1 cellular context compared by ENCODE assay signal in the genomic region with DNA sequence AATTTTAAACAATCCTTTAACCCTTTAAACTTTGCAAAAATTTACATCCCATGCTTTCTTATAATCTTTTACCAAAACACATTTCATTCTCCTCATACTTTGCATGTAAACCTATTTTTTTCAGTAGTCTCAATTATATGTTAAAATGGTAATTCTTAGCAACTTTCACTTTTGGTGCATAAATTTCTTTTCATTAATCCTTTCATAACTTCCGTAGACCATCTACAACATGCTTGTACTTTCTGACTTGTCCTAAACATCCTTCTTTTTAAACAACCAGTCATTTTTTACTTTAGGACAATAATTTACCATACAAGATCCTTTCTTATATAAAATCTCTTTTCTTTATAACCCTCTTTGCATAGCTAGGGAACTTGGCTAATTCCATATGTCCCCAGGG.
A peak's percentile ranks its signal among the peaks of the same experiment; 100 is the strongest.
TF ChIP-seq lines count a peak whose summit lies in the region.

No MANE protein-coding gene starts in this region.

TF ChIP-seq in HEK293, 187 proteins besides CTCF, POLR2A, EP300 and RAD21 (continued from another document and continues in another):
- TF ChIP-seq ZNF398 (tag by site-specific recombination; IDR thresholded peaks at IDR 0.05) (no peak), TRIM28 (IDR thresholded peaks at IDR 0.05; ENCODE audit: borderline replicate concordance, low read length) (peak; percentile 97), ZNF473 (tag by site-specific recombination; IDR thresholded peaks at IDR 0.05) (no peak), ZNF514 (tag by site-specific recombination; IDR thresholded peaks at IDR 0.05) (no peak), KLF1 (tag by site-specific recombination; IDR thresholded peaks at IDR 0.05) (no peak), ZNF626 (tag by site-specific recombination; IDR thresholded peaks at IDR 0.05) (peak; percentile 85), ZBTB48 (tag by site-specific recombination; IDR thresholded peaks at IDR 0.05) (no peak), ZNF16 (tag by site-specific recombination; IDR thresholded peaks at IDR 0.05; ENCODE audit: low read depth) (no peak), SALL2 (tag by site-specific recombination; IDR thresholded peaks at IDR 0.05; ENCODE audit: borderline replicate concordance) (no peak), ZNF423 (tag by site-specific recombination; IDR thresholded peaks at IDR 0.05) (no peak), ZNF596 (tag by site-specific recombination; IDR thresholded peaks at IDR 0.05) (no peak), ZNF26 (tag by site-specific recombination; IDR thresholded peaks at IDR 0.05) (0 out of 2 replicates have a peak, but pooled peaks have one; percentile 45), ZNF529 (tag by site-specific recombination; IDR thresholded peaks at IDR 0.05; ENCODE audit: insufficient replicate concordance) (no peak), ZBTB21 (tag by site-specific recombination; IDR thresholded peaks at IDR 0.05) (no peak), ZNF155 (tag by site-specific recombination; IDR thresholded peaks at IDR 0.05) (no peak), ZNF610 (tag by site-specific recombination; IDR thresholded peaks at IDR 0.05; ENCODE audit: borderline replicate concordance) (peak; percentile 65; the same call in 1 of the 2 replicates), ZNF2 (tag by site-specific recombination; IDR thresholded peaks at IDR 0.05) (no peak), ZNF510 (tag by site-specific recombination; IDR thresholded peaks at IDR 0.05; ENCODE audit: insufficient replicate concordance) (peak; percentile 54), ZBTB20 (tag by site-specific recombination; IDR thresholded peaks at IDR 0.05) (no peak), ZNF146 (tag by site-specific recombination; IDR thresholded peaks at IDR 0.05) (no peak), MEIS1 (CRISPR knock-in tag; IDR thresholded peaks at IDR 0.05; ENCODE audit: borderline replicate concordance) (no peak), PRDM1 (tag by site-specific recombination; IDR thresholded peaks at IDR 0.05) (peak; percentile 66; the same call in 1 of the 2 replicates), INSM2 (tag by site-specific recombination; IDR thresholded peaks at IDR 0.05) (no peak), ZNF37A (tag by site-specific recombination; IDR thresholded peaks at IDR 0.05) (no peak), IKZF3 (tag by site-specific recombination; IDR thresholded peaks at IDR 0.05) (no peak), ZFHX2 (tag by site-specific recombination; conservative IDR thresholded peaks at IDR 0.05) (no peak), ZNF184 (tag by site-specific recombination; IDR thresholded peaks at IDR 0.05) (0 out of 2 replicates have a peak, but pooled peaks have one; percentile 26)
- TF ChIP-seq, protein P1, sequence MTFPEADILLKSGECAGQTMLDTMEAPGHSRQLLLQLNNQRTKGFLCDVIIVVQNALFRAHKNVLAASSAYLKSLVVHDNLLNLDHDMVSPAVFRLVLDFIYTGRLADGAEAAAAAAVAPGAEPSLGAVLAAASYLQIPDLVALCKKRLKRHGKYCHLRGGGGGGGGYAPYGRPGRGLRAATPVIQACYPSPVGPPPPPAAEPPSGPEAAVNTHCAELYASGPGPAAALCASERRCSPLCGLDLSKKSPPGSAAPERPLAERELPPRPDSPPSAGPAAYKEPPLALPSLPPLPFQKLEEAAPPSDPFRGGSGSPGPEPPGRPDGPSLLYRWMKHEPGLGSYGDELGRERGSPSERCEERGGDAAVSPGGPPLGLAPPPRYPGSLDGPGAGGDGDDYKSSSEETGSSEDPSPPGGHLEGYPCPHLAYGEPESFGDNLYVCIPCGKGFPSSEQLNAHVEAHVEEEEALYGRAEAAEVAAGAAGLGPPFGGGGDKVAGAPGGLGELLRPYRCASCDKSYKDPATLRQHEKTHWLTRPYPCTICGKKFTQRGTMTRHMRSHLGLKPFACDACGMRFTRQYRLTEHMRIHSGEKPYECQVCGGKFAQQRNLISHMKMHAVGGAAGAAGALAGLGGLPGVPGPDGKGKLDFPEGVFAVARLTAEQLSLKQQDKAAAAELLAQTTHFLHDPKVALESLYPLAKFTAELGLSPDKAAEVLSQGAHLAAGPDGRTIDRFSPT (tag by site-specific recombination; IDR thresholded peaks at IDR 0.05) = no peak
- TF ChIP-seq, protein P2, sequence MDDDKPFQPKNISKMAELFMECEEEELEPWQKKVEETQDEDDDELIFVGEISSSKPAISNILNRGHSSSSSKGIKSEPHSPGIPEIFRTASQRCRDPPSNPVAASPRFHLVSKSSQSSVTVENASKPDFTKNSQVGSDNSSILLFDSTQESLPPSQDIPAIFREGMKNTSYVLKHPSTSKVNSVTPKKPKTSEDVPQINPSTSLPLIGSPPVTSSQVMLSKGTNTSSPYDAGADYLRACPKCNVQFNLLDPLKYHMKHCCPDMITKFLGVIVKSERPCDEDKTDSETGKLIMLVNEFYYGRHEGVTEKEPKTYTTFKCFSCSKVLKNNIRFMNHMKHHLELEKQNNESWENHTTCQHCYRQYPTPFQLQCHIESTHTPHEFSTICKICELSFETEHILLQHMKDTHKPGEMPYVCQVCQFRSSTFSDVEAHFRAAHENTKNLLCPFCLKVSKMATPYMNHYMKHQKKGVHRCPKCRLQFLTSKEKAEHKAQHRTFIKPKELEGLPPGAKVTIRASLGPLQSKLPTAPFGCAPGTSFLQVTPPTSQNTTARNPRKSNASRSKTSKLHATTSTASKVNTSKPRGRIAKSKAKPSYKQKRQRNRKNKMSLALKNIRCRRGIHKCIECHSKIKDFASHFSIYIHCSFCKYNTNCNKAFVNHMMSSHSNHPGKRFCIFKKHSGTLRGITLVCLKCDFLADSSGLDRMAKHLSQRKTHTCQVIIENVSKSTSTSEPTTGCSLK (tag by site-specific recombination; IDR thresholded peaks at IDR 0.05) = no peak
- TF ChIP-seq, protein P3, sequence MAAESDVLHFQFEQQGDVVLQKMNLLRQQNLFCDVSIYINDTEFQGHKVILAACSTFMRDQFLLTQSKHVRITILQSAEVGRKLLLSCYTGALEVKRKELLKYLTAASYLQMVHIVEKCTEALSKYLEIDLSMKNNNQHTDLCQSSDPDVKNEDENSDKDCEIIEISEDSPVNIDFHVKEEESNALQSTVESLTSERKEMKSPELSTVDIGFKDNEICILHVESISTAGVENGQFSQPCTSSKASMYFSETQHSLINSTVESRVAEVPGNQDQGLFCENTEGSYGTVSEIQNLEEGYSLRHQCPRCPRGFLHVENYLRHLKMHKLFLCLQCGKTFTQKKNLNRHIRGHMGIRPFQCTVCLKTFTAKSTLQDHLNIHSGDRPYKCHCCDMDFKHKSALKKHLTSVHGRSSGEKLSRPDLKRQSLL (tag by site-specific recombination; IDR thresholded peaks at IDR 0.05) = no peak
- TF ChIP-seq, protein P4, sequence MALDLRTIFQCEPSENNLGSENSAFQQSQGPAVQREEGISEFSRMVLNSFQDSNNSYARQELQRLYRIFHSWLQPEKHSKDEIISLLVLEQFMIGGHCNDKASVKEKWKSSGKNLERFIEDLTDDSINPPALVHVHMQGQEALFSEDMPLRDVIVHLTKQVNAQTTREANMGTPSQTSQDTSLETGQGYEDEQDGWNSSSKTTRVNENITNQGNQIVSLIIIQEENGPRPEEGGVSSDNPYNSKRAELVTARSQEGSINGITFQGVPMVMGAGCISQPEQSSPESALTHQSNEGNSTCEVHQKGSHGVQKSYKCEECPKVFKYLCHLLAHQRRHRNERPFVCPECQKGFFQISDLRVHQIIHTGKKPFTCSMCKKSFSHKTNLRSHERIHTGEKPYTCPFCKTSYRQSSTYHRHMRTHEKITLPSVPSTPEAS (tag by site-specific recombination; IDR thresholded peaks at IDR 0.05) = no peak
- TF ChIP-seq, protein P5, sequence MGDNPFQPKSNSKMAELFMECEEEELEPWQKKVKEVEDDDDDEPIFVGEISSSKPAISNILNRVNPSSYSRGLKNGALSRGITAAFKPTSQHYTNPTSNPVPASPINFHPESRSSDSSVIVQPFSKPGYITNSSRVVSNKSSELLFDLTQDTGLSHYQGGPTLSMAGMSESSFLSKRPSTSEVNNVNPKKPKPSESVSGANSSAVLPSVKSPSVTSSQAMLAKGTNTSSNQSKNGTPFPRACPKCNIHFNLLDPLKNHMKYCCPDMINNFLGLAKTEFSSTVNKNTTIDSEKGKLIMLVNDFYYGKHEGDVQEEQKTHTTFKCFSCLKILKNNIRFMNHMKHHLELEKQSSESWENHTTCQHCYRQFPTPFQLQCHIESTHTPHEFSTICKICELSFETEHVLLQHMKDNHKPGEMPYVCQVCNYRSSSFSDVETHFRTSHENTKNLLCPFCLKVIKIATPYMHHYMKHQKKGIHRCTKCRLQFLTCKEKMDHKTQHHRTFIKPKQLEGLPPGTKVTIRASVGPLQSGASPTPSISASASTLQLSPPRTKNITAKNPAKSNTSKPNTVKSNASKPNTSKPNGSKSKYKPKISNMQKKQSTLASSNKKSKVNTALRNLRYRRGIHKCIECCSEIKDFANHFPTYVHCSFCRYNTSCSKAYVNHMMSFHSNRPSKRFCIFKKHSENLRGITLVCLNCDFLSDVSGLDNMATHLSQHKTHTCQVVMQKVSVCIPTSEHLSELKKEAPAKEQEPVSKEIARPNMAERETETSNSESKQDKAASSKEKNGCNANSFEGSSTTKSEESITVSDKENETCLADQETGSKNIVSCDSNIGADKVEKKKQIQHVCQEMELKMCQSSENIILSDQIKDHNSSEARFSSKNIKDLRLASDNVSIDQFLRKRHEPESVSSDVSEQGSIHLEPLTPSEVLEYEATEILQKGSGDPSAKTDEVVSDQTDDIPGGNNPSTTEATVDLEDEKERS (tag by site-specific recombination; IDR thresholded peaks at IDR 0.05) = 0 out of 2 replicates have a peak, but pooled peaks have one; percentile 62
- TF ChIP-seq, protein P6, sequence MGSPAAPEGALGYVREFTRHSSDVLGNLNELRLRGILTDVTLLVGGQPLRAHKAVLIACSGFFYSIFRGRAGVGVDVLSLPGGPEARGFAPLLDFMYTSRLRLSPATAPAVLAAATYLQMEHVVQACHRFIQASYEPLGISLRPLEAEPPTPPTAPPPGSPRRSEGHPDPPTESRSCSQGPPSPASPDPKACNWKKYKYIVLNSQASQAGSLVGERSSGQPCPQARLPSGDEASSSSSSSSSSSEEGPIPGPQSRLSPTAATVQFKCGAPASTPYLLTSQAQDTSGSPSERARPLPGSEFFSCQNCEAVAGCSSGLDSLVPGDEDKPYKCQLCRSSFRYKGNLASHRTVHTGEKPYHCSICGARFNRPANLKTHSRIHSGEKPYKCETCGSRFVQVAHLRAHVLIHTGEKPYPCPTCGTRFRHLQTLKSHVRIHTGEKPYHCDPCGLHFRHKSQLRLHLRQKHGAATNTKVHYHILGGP (tag by site-specific recombination; IDR thresholded peaks at IDR 0.05) = no peak
- TF ChIP-seq, protein P7, sequence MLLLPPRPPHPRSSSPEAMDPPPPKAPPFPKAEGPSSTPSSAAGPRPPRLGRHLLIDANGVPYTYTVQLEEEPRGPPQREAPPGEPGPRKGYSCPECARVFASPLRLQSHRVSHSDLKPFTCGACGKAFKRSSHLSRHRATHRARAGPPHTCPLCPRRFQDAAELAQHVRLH (tag by site-specific recombination; IDR thresholded peaks at IDR 0.05) = no peak
- TF ChIP-seq, protein P8, sequence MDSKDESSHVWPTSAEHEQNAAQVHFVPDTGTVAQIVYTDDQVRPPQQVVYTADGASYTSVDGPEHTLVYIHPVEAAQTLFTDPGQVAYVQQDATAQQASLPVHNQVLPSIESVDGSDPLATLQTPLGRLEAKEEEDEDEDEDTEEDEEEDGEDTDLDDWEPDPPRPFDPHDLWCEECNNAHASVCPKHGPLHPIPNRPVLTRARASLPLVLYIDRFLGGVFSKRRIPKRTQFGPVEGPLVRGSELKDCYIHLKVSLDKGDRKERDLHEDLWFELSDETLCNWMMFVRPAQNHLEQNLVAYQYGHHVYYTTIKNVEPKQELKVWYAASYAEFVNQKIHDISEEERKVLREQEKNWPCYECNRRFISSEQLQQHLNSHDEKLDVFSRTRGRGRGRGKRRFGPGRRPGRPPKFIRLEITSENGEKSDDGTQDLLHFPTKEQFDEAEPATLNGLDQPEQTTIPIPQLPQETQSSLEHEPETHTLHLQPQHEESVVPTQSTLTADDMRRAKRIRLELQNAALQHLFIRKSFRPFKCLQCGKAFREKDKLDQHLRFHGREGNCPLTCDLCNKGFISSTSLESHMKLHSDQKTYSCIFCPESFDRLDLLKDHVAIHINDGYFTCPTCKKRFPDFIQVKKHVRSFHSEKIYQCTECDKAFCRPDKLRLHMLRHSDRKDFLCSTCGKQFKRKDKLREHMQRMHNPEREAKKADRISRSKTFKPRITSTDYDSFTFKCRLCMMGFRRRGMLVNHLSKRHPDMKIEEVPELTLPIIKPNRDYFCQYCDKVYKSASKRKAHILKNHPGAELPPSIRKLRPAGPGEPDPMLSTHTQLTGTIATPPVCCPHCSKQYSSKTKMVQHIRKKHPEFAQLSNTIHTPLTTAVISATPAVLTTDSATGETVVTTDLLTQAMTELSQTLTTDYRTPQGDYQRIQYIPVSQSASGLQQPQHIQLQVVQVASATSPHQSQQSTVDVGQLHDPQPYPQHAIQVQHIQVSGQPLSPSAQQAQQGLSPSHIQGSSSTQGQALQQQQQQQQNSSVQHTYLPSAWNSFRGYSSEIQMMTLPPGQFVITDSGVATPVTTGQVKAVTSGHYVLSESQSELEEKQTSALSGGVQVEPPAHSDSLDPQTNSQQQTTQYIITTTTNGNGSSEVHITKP (tag by site-specific recombination; IDR thresholded peaks at IDR 0.05) = no peak
